22 cellular contexts compared by ENCODE assay signal in the genomic region with DNA sequence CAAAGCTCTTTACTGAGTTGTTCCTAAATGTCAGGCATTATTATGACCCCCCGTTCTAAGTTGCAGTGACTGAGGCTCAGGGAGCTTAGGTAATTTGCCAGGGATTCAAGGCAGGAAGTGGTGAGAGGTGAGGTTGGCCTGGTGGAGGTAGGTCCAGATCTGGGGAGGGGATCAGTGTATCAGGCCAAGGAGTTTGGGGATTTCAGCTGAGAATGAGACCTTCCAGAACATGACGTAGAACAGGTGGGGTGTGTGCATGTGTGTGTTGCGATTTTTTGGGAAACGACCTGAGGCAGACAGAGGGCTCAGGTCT. TPM values are rescaled to one million over a fixed set of nuclear protein-coding genes. Genes with fewer than 3 reads are reported as not detected.
DNase-seq lines count a peak whose midpoint lies in the region; ATAC-seq, FAIRE-seq and TF ChIP-seq lines count a peak whose summit lies in the region.
"Had no signal": no experiment of that assay in that cellular context is flagged by ENCODE, and none has a peak within 500 bp of the region (broad histone marks: within the 10 kb centered on the region; RNA-seq: fewer than 3 reads in every experiment).

No MANE protein-coding gene starts in this region.

- no peaks in the 10 kb centered on the region for H3K9me3 Mint-ChIP-seq in T-helper 2 cell treated with Interferon-gamma antibody and Interleukin-4, amounts not matched to agents 5 μg/mL and 100 μg/mL, for 36 hours
- H3K9me3 Mint-ChIP-seq: H9 had no signal

- DNase-seq in A172 (ENCODE audit: low spot score) = peak; percentile 31
- DNase-seq in H4 (ENCODE audit: low spot score) = peak; percentile 35
- DNase-seq in T-helper 2 cell treated with Interferon-gamma antibody and Interleukin-4, amounts not matched to agents 5 μg/mL and 100 μg/mL, for 36 hours (ENCODE audit: low spot score) = no peak
- DNase-seq in keratinocyte (ENCODE audit: low read depth, low spot score) = no peak
- no peak for DNase-seq in T-helper 9 cell
- DNase-seq in OCI-M1 (lab: John Stamatoyannopoulos, UW) = no peak
- no peak for DNase-seq in NCI-H446 treated with DMSO at 0.1 percent for 48 hours (lab: John Stamatoyannopoulos, UW)
- DNase-seq: activated CD4-positive, alpha-beta T cell treated with anti-CD3 and anti-CD28 coated beads for 36 hours; activated CD8-positive, alpha-beta memory T cell treated with anti-CD3 and anti-CD28 coated beads, Interleukin-2, amount 50 U/mL, for 48 hours; activated naive CD4-positive, alpha-beta T cell treated with Interleukin-2 at 50 U/mL for 16 hours; colonic mucosa; DND-41; H9; left colon; NCI-H1048; NCI-H524 treated with DMSO at 0.1 percent for 48 hours; retina; stimulated activated naive CD4-positive, alpha-beta T cell had no signal

- peak overlapping the region; percentile 33 for H3K4me2 ChIP-seq in keratinocyte (ENCODE audit: control insufficient read depth, extremely low read depth, insufficient read depth, low read depth, low read length)

- H3K9ac ChIP-seq in keratinocyte (ENCODE audit: control insufficient read depth, extremely low read depth, insufficient read depth, low read length) = no peak overlapping the region

- no peaks in the 10 kb centered on the region for H3K9me3 ChIP-seq in keratinocyte (ENCODE audit: control insufficient read depth, low read depth, low read length)
- H3K9me3 ChIP-seq: colonic mucosa, tibial nerve had no signal

- no peak overlapping the region for H2AFZ ChIP-seq in keratinocyte (ENCODE audit: control insufficient read depth, low read length)

- dilution Hi-C loops in keratinocyte (cut with MboI; ENCODE audit: extremely low pct_ligation_motif_present, low sequenced_read_pairs) = loop anchor here (25.0 kb wide), 2 partner anchors 190 to 365 kb away; a partner anchor contains a TSS

- no peaks in the 10 kb centered on the region for H3K36me3 ChIP-seq in keratinocyte (ENCODE audit: control insufficient read depth in 2 of 2, extremely low read depth in 1 of 2, insufficient read depth in 2 of 2, low read length in 2 of 2)
- H3K36me3 ChIP-seq: colonic mucosa, tibial nerve had no signal

- peak overlapping the region; percentile 70 for H3K4me3 Mint-ChIP-seq in T-helper 2 cell treated with Interferon-gamma antibody and Interleukin-4, amounts not matched to agents 5 μg/mL and 100 μg/mL, for 36 hours
- H3K4me3 Mint-ChIP-seq: activated CD4-positive, alpha-beta T cell treated with anti-CD3 and anti-CD28 coated beads for 36 hours; H9; IgD-negative memory B cell had no signal

- peaks cover 38% of the 10 kb centered on the region for H3K4me1 Mint-ChIP-seq in T-helper 2 cell treated with Interferon-gamma antibody and Interleukin-4, amounts not matched to agents 5 μg/mL and 100 μg/mL, for 36 hours (ENCODE audit: low read depth)
- H3K4me1 Mint-ChIP-seq: activated CD4-positive, alpha-beta T cell treated with anti-CD3 and anti-CD28 coated beads for 36 hours; IgD-negative memory B cell had no signal

- H3K79me2 ChIP-seq in keratinocyte (ENCODE audit: control insufficient read depth, insufficient read depth, low read length) = no peaks in the 10 kb centered on the region

- TF ChIP-seq CTCF in keratinocyte (optimal IDR thresholded peaks at IDR 0.05 in 1 of 3, IDR thresholded peaks at IDR 0.05 in 1 of 3, conservative IDR thresholded peaks at IDR 0.05 in 1 of 3; ENCODE audit: extremely low read depth in 1 of 3, insufficient read depth in 2 of 3, low read length in 3 of 3) = no peak

- peaks cover 20% of the 10 kb centered on the region for H3K4me1 ChIP-seq in keratinocyte (ENCODE audit: control insufficient read depth, extremely low read depth, insufficient read depth, low read length)
- H3K4me1 ChIP-seq: colonic mucosa, tibial nerve had no signal

- H4K20me1 ChIP-seq in keratinocyte (ENCODE audit: control insufficient read depth, extremely low read depth, insufficient read depth, low read length) = no peaks in the 10 kb centered on the region

- no peaks in the 10 kb centered on the region for H3K9me1 ChIP-seq in keratinocyte (ENCODE audit: control insufficient read depth, extremely low read depth, insufficient read depth, low read length)

- H3K27ac Mint-ChIP-seq in T-helper 2 cell treated with Interferon-gamma antibody and Interleukin-4, amounts not matched to agents 5 μg/mL and 100 μg/mL, for 36 hours = peak overlapping the region; percentile 84
- H3K27ac Mint-ChIP-seq: activated CD4-positive, alpha-beta T cell treated with anti-CD3 and anti-CD28 coated beads for 36 hours; H9; IgD-negative memory B cell had no signal

- no peaks in the 10 kb centered on the region for H3K27me3 Mint-ChIP-seq in T-helper 2 cell treated with Interferon-gamma antibody and Interleukin-4, amounts not matched to agents 5 μg/mL and 100 μg/mL, for 36 hours (ENCODE audit: low read depth)
- H3K27me3 Mint-ChIP-seq: IgD-negative memory B cell had no signal

- H3K36me3 Mint-ChIP-seq in T-helper 2 cell treated with Interferon-gamma antibody and Interleukin-4, amounts not matched to agents 5 μg/mL and 100 μg/mL, for 36 hours (ENCODE audit: low read depth) = no peaks in the 10 kb centered on the region
- H3K36me3 Mint-ChIP-seq: IgD-negative memory B cell had no signal

- H3K27ac ChIP-seq in keratinocyte (ENCODE audit: control insufficient read depth, insufficient read depth, low read length) = no peak overlapping the region
- H3K27ac ChIP-seq: colonic mucosa, HL-60, tibial nerve had no signal

- no peaks in the 10 kb centered on the region for H3K27me3 ChIP-seq in keratinocyte (ENCODE audit: control insufficient read depth, extremely low read depth, insufficient read depth, low read length)
- H3K27me3 ChIP-seq: colonic mucosa, tibial nerve had no signal

- H3K4me3 ChIP-seq in keratinocyte (ENCODE audit: control insufficient read depth in 2 of 3, extremely low read depth in 1 of 3, insufficient read depth in 2 of 3, low read depth in 1 of 3, low read length in 3 of 3) = no peak overlapping the region
- H3K4me3 ChIP-seq: colonic mucosa, tibial nerve had no signal

- ATAC-seq in GM21526 (IDR thresholded peaks at IDR 0.05; ENCODE audit: low FRiP score, unreplicated experiment) = no peak
- ATAC-seq: activated CD4-positive, alpha-beta T cell treated with anti-CD3 and anti-CD28 coated beads for 36 hours; left colon had no signal

- no peak for FAIRE-seq in keratinocyte (lab: Jason Lieb, UNC)

RNA-seq across cellular contexts. Expression of a gene that starts 41.1 kb away (rescaled TPM):
- 99.0 and 142 TPM in 2 replicates for total RNA-seq in A172 (2014; rRNA removed; shearing (Covaris generic))
- 105 and 109 TPM in 2 replicates for total RNA-seq in H4 (2014; rRNA removed; shearing (Covaris generic))
- 45.6 to 91.9 TPM (median 55.8 TPM) in 3 replicates for polyA plus RNA-seq in keratinocyte
- 62.4 TPM for polyA plus RNA-seq in keratinocyte (2011; ENCODE audit: low read depth)
- 55.7 and 72.6 TPM in 2 replicates for polyA plus RNA-seq in keratinocyte (2011; cell fraction: cytosol; rRNA removed)
- 53.5 and 72.9 TPM in 2 replicates for polyA plus RNA-seq in keratinocyte (2011; cell fraction: nucleus; rRNA removed)
- polyA plus RNA-seq in keratinocyte (2012; ENCODE audit: low replicate concordance) = 42.4 and 48.7 TPM in 2 replicates
- 7.9 to 38.9 TPM (median 14.6 TPM) in 3 replicates for polyA minus RNA-seq in keratinocyte
- polyA minus RNA-seq in keratinocyte (2011; cell fraction: cytosol; rRNA and poly(A)+ RNA removed) = 25.3 TPM
- polyA minus RNA-seq in keratinocyte (2011; cell fraction: nucleus; rRNA and poly(A)+ RNA removed) = 14.5 and 31.0 TPM in 2 replicates

Comparison
In these comparisons a context has a peak if more than half of its experiments do, and no peak if none do; other contexts are left out.
1. DNase-seq: peak in A172 (single experiment) and H4 (single experiment); none in T-helper 2 cell treated with Interferon-gamma antibody and Interleukin-4, amounts not matched to agents 5 μg/mL and 100 μg/mL, for 36 hours (single experiment), keratinocyte (single experiment), T-helper 9 cell (single experiment), OCI-M1 (single experiment) and NCI-H446 treated with DMSO at 0.1 percent for 48 hours (single experiment).